Comparison of ENCODE assay signal across 9 cellular contexts in genomic region chr1:160099716-160100375, GRCh38. TPM values are rescaled to one million over a fixed set of nuclear protein-coding genes. Genes with fewer than 3 reads are reported as not detected.
DNase-seq lines count a peak whose midpoint lies in the region; ATAC-seq and TF ChIP-seq lines count a peak whose summit lies in the region.
"Had no signal": no experiment of that assay in that cellular context is flagged by ENCODE, and none has a peak within 500 bp of the region (broad histone marks: within the 10 kb centered on the region; RNA-seq: fewer than 3 reads in every experiment).

No MANE protein-coding gene starts in this region.

- peaks cover 69% of the 10 kb centered on the region for H3K4me1 Mint-ChIP-seq in neural crest cell

- DNase-seq in left ventricle myocardium inferior (no peak), left ventricle myocardium superior (no peak), caudate nucleus (lab: John Stamatoyannopoulos, UW) (no peak), neural crest cell (ENCODE audit: low read depth, low spot score) (no peak), BE2C (no peak), foreskin melanocyte (no peak), NCI-H82 (lab: John Stamatoyannopoulos, UW) (no peak)
- DNase-seq: OCI-M1 had no signal

- TF ChIP-seq CTCF in left ventricle myocardium inferior (IDR thresholded peaks at IDR 0.05; ENCODE audit: borderline replicate concordance) = no peak
- TF ChIP-seq CTCF in neural crest cell (conservative IDR thresholded peaks at IDR 0.05) = no peak
- TF ChIP-seq CTCF in BE2C (IDR thresholded peaks at IDR 0.05; ENCODE audit: low read depth, low read length) = no peak

- H3K27me3 ChIP-seq in left ventricle myocardium inferior (ENCODE audit: low read depth) (no peaks in the 10 kb centered on the region), BE2C (no peaks in the 10 kb centered on the region)

- H3K9me3 Mint-ChIP-seq in neural crest cell = no peaks in the 10 kb centered on the region

- H3K36me3 ChIP-seq in left ventricle myocardium inferior (no peaks in the 10 kb centered on the region), BE2C (no peaks in the 10 kb centered on the region)

- peak overlapping the region; percentile 80 for H3K4me3 Mint-ChIP-seq in neural crest cell

- no peaks in the 10 kb centered on the region for H3K27me3 Mint-ChIP-seq in neural crest cell (ENCODE audit: low read depth)

- H3K27ac ChIP-seq in left ventricle myocardium inferior (replicated peaks) (peak overlapping the region; percentile 95), caudate nucleus (ENCODE audit: low read depth, low read length) (peak overlapping the region; percentile 98)

- H3K4me3 ChIP-seq in left ventricle myocardium inferior (no peak overlapping the region), BE2C (ENCODE audit: low read depth, low read length) (no peak overlapping the region)

- no peaks in the 10 kb centered on the region for H3K9me3 ChIP-seq in left ventricle myocardium inferior (replicated peaks)
- H3K9me3 ChIP-seq in BE2C = no peaks in the 10 kb centered on the region

- H3K27ac Mint-ChIP-seq in neural crest cell (ENCODE audit: unreplicated experiment) = no peak overlapping the region

- ATAC-seq in left ventricle myocardium superior (no peak), HG02973 (IDR thresholded peaks at IDR 0.05; ENCODE audit: unreplicated experiment) (no peak)

- intact Hi-C loops in left ventricle myocardium inferior (cut with micrococcal nuclease) = no loop called here
- intact Hi-C loops in left ventricle myocardium superior (cut with micrococcal nuclease) = loop anchor here (10.0 kb wide), 1 partner anchor 95 kb away; the partner anchor contains the start of gene CASQ1

- H3K36me3 Mint-ChIP-seq in neural crest cell (ENCODE audit: low read depth) = no peaks in the 10 kb centered on the region

- H3K4me1 ChIP-seq in left ventricle myocardium inferior (peaks cover 63% of the 10 kb centered on the region), BE2C (peaks cover 4% of the 10 kb centered on the region)

RNA-seq across cellular contexts. Expression of gene IGSF8, which starts 1.4 kb away (rescaled TPM):
- total RNA-seq in left ventricle myocardium inferior (18.2 TPM), left ventricle myocardium superior (19.2 TPM), neural crest cell (27.5 and 28.4 TPM in 2 replicates)
- 5.6 TPM for polyA plus RNA-seq in BE2C (2012; ENCODE audit: insufficient read depth, insufficient read length, low read depth)

RNA-seq across cellular contexts. Expression of gene ATP1A2, which starts 15.7 kb away (rescaled TPM):
- total RNA-seq in left ventricle myocardium inferior (401 TPM), left ventricle myocardium superior (243 TPM), neural crest cell (93.6 and 101 TPM in 2 replicates)
- not detected for polyA plus RNA-seq in BE2C (2012; ENCODE audit: insufficient read depth, insufficient read length, low read depth)

RNA-seq across cellular contexts. Expression of gene KCNJ9, which starts 18.5 kb away (rescaled TPM):
- 0.05 TPM for total RNA-seq in left ventricle myocardium inferior
- total RNA-seq in left ventricle myocardium superior = not detected
- 0.11 and 0.19 TPM in 2 replicates for total RNA-seq in neural crest cell
- polyA plus RNA-seq in BE2C (2012; ENCODE audit: insufficient read depth, insufficient read length, low read depth) = not detected

RNA-seq across cellular contexts. Expression of gene KCNJ10, which starts 29.9 kb away (rescaled TPM):
- total RNA-seq in left ventricle myocardium inferior = not detected
- not detected for total RNA-seq in left ventricle myocardium superior
- total RNA-seq in neural crest cell = 0.47 and 0.73 TPM in 2 replicates
- polyA plus RNA-seq in BE2C (2012; ENCODE audit: insufficient read depth, insufficient read length, low read depth) = 2.1 TPM

RNA-seq across cellular contexts. Expression of gene ATP1A4, which starts 51.6 kb away (rescaled TPM):
- 0.11 TPM for total RNA-seq in left ventricle myocardium inferior
- not detected for total RNA-seq in left ventricle myocardium superior
- 0.20 and 0.35 TPM in 2 replicates for total RNA-seq in neural crest cell
- polyA plus RNA-seq in BE2C (2012; ENCODE audit: insufficient read depth, insufficient read length, low read depth) = 0.20 TPM
